Comparison of ENCODE assay signal across 20 cellular contexts in genomic region chr17:13513039-13513405, GRCh38.
A peak's percentile ranks its signal among the peaks of the same experiment; 100 is the strongest.
DNase-seq lines count a peak whose midpoint lies in the region; ATAC-seq, FAIRE-seq and TF ChIP-seq lines count a peak whose summit lies in the region.
"Had no signal": no experiment of that assay in that cellular context is flagged by ENCODE, and none has a peak within 500 bp of the region (broad histone marks: within the 10 kb centered on the region; RNA-seq: fewer than 3 reads in every experiment).

No MANE protein-coding gene starts in this region.

- no peak overlapping the region for H3K4me2 ChIP-seq in neuronal stem cell (ENCODE audit: insufficient read depth, low read length, poor library complexity, severe bottlenecking)

- DNase-seq in EH (ENCODE audit: low read depth) (peak; percentile 27), HFF-Myc (ENCODE audit: extremely low read depth, low read depth) (peak; percentile 9), choroid plexus epithelial cell (ENCODE audit: low read depth) (peak; percentile 64), neuronal stem cell (ENCODE audit: low spot score) (no peak), head of caudate nucleus (no peak), small intestine (no peak), NCI-H2029 (lab: John Stamatoyannopoulos, UW) (no peak)
- DNase-seq: activated CD4-positive, alpha-beta T cell treated with anti-CD3 and anti-CD28 coated beads, Interleukin-2, amount 10 ng/mL, durations not matched to agents 7 days and 5 days; activated naive CD4-positive, alpha-beta T cell treated with anti-CD3 and anti-CD28 coated beads, Interleukin-2, amount 10 ng/mL, durations not matched to agents 7 days and 5 days; brain microvascular endothelial cell; DMS79; effector CD8-positive, alpha-beta T cell; foreskin keratinocyte; KBM-7; NCI-H1105 treated with DMSO at 0.1 percent for 48 hours had no signal

- H2BK5ac ChIP-seq in neuronal stem cell (ENCODE audit: low read length): no peak overlapping the region

- no peak overlapping the region for H2AK5ac ChIP-seq in neuronal stem cell (ENCODE audit: low read depth, low read length)

- no peak overlapping the region for H3K4ac ChIP-seq in neuronal stem cell (ENCODE audit: low read length)

- no peak overlapping the region for H4K91ac ChIP-seq in neuronal stem cell (ENCODE audit: low read depth, low read length, poor library complexity)

- H3K36me3 ChIP-seq in neuronal stem cell (replicated peaks in 1 of 2; ENCODE audit: control insufficient read depth in 2 of 2, insufficient read depth in 2 of 2, low read length in 2 of 2) (peaks cover 0 to 30% of the 10 kb centered on the region in 2 donors), small intestine (ENCODE audit: control insufficient read depth in 2 of 2, insufficient read depth in 2 of 2, low read length in 2 of 2) (no peaks in the 10 kb centered on the region)
- H3K36me3 ChIP-seq: brain microvascular endothelial cell, thoracic aorta had no signal

- no peak overlapping the region for H2BK15ac ChIP-seq in neuronal stem cell (ENCODE audit: low read length)

- no peak overlapping the region for H4K8ac ChIP-seq in neuronal stem cell (ENCODE audit: low read depth, low read length)

- no peak overlapping the region for H2BK12ac ChIP-seq in neuronal stem cell (ENCODE audit: low read length)

- H3K4me1 ChIP-seq in neuronal stem cell (ENCODE audit: control insufficient read depth in 2 of 2, insufficient read depth in 1 of 2, low read depth in 1 of 2, low read length in 2 of 2): peaks cover 0 to 4% of the 10 kb centered on the region in 2 donors
- no peaks in the 10 kb centered on the region for H3K4me1 ChIP-seq in small intestine (ENCODE audit: control insufficient read depth in 2 of 2, insufficient read depth in 1 of 2, low read depth in 1 of 2, low read length in 1 of 2)
- H3K4me1 ChIP-seq: foreskin keratinocyte had no signal

- no peaks in the 10 kb centered on the region for H3K79me1 ChIP-seq in neuronal stem cell (ENCODE audit: low read depth, low read length)

- intact Hi-C loops in head of caudate nucleus (cut with DNase I): no loop called here

- no CpG with 5 or more reads among the region's 8 CpGs for WGBS in neuronal stem cell (ENCODE audit: extremely low coverage in 2 of 2, insufficient read length in 2 of 2, insufficient replicate concordance in 1 of 2), 2 donors
- WGBS in small intestine, 3 donors: 66 to 85% (median 77%) methylated on average over 8 of the region's 8 CpGs

- peaks cover 0 to 9% of the 10 kb centered on the region in 2 donors for H3K9me3 ChIP-seq in neuronal stem cell (replicated peaks in 1 of 2; ENCODE audit: control insufficient read depth in 2 of 2, insufficient read depth in 1 of 2, low read depth in 1 of 2, low read length in 2 of 2)
- no peaks in the 10 kb centered on the region for H3K9me3 ChIP-seq in small intestine (ENCODE audit: control insufficient read depth, low read depth)
- H3K9me3 ChIP-seq: thoracic aorta had no signal

- TF ChIP-seq CTCF in HFF-Myc (IDR thresholded peaks at IDR 0.05; ENCODE audit: low read depth, low read length, missing control alignments): no peak
- TF ChIP-seq CTCF in choroid plexus epithelial cell (conservative IDR thresholded peaks at IDR 0.05; ENCODE audit: low read depth, low read length): peak; percentile 23

- H3K9ac ChIP-seq in neuronal stem cell (ENCODE audit: low read depth, low read length, poor library complexity): peak overlapping the region; percentile 0

- no peak for ATAC-seq in GM18867 (IDR thresholded peaks at IDR 0.05; ENCODE audit: unreplicated experiment)
- ATAC-seq: foreskin keratinocyte had no signal

- H3K4me3 ChIP-seq in HFF-Myc (replicated peaks; ENCODE audit: low read depth, low read length) (no peak overlapping the region), choroid plexus epithelial cell (ENCODE audit: low read depth, low read length) (peak overlapping the region; percentile 14), neuronal stem cell (ENCODE audit: low read length in 2 of 2) (no peak overlapping the region), small intestine (ENCODE audit: low read depth in 1 of 2, low read length in 2 of 2) (no peak overlapping the region)
- H3K4me3 ChIP-seq: lung, thoracic aorta had no signal

- no peak overlapping the region for H3K14ac ChIP-seq in neuronal stem cell (ENCODE audit: low read length)

- no peak overlapping the region for H2BK120ac ChIP-seq in neuronal stem cell (ENCODE audit: low read depth, low read length)

- H3K27me3 ChIP-seq in neuronal stem cell (ENCODE audit: control insufficient read depth in 3 of 3, insufficient read depth in 3 of 3, low read depth in 1 of 3, low read length in 3 of 3): no peaks in the 10 kb centered on the region
- no peaks in the 10 kb centered on the region for H3K27me3 ChIP-seq in small intestine (ENCODE audit: control insufficient read depth in 2 of 2, insufficient read depth in 2 of 2, low read length in 2 of 2)
- H3K27me3 ChIP-seq: brain microvascular endothelial cell, foreskin keratinocyte had no signal

- no peak overlapping the region for H3K27ac ChIP-seq in neuronal stem cell (replicated peaks; ENCODE audit: low read length)
- no peak overlapping the region for H3K27ac ChIP-seq in small intestine (ENCODE audit: low read depth in 1 of 2, low read length in 1 of 2)
- H3K27ac ChIP-seq: brain microvascular endothelial cell, C4-2B, foreskin keratinocyte, thoracic aorta had no signal

- no peak overlapping the region for H2AFZ ChIP-seq in neuronal stem cell (ENCODE audit: low read length)

- FAIRE-seq in small intestine (lab: Jason Lieb, UNC): no peak
- FAIRE-seq: GM12891 had no signal

- H3K23ac ChIP-seq in neuronal stem cell (ENCODE audit: low read depth, low read length, poor library complexity): no peak overlapping the region

- no peak overlapping the region for H3K18ac ChIP-seq in neuronal stem cell (ENCODE audit: low read length)

Comparison
In these comparisons a context has a peak if more than half of its experiments do, and no peak if none do; other contexts are left out.
1. DNase-seq: peak in EH (single experiment), HFF-Myc (single experiment) and choroid plexus epithelial cell (single experiment); none in neuronal stem cell (single experiment), head of caudate nucleus (0 of 42), small intestine (single experiment) and NCI-H2029 (single experiment).